11 cellular contexts compared by ENCODE assay signal in the genomic region with DNA sequence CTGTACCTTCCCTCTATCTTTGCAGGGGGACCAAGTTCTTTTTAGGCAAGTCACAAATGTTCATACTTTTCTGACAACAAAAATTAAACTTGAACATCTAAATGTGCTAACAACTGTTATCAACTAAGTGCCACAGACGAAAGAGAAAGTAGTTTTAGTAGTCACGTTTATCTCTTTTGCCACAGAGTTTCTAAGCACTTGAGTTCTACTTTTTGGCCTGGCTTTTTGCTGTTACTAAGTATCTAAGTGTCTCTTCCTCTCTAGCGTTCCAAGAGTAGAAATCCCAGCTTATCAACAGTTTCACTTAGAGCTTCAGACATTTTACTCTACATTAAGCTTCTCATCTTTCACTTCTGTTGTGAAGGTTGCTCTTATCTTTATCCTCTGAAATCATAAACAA. TPM values are rescaled to one million over a fixed set of nuclear protein-coding genes. Genes with fewer than 3 reads are reported as not detected.
A peak's percentile ranks its signal among the peaks of the same experiment; 100 is the strongest.
DNase-seq lines count a peak whose midpoint lies in the region; ATAC-seq and TF ChIP-seq lines count a peak whose summit lies in the region.
"Had no signal": no experiment of that assay in that cellular context is flagged by ENCODE, and none has a peak within 500 bp of the region (broad histone marks: within the 10 kb centered on the region; RNA-seq: fewer than 3 reads in every experiment).

No MANE protein-coding gene starts in this region.

- no peak overlapping the region; the same call in 1 of the 2 replicates for H3K4me3 ChIP-seq in GM12865 (ENCODE audit: low read depth, low read length)
- no peak overlapping the region for H3K4me3 ChIP-seq in mucosa of descending colon
- H3K4me3 ChIP-seq: esophagus muscularis mucosa had no signal

- H3K9me3 ChIP-seq in KOPT-K1 (ENCODE audit: insufficient read depth, low read length, poor library complexity, severe bottlenecking): no peaks in the 10 kb centered on the region
- no peaks in the 10 kb centered on the region for H3K9me3 ChIP-seq in mucosa of descending colon
- H3K9me3 ChIP-seq: esophagus muscularis mucosa had no signal

- peaks cover 35 to 36% of the 10 kb centered on the region in 2 donors for H3K4me1 Mint-ChIP-seq in natural killer cell
- H3K4me1 Mint-ChIP-seq: H9 had no signal

- ATAC-seq in natural killer cell (peak; percentile 54 to 72 (median 58)), mucosa of descending colon (no peak)

- intact Hi-C loops in natural killer cell (cut with micrococcal nuclease) (no loop called here), mucosa of descending colon (cut with DNase I, micrococcal nuclease) (no loop called here)

- H3K36me3 ChIP-seq in KOPT-K1 (ENCODE audit: insufficient read depth, low read length) (peaks cover 54% of the 10 kb centered on the region), mucosa of descending colon (ENCODE audit: low read depth) (no peaks in the 10 kb centered on the region)

- peak overlapping the region; percentile 51 for H3K4me3 Mint-ChIP-seq in natural killer cell
- H3K4me3 Mint-ChIP-seq: H9 had no signal

- TF ChIP-seq CTCF in GM12865 (IDR thresholded peaks at IDR 0.05; ENCODE audit: insufficient read depth, low read depth, low read length, missing control alignments) (no peak), natural killer cell (IDR thresholded peaks at IDR 0.05) (no peak), mucosa of descending colon (IDR thresholded peaks at IDR 0.05) (no peak)

- H3K36me3 Mint-ChIP-seq in natural killer cell: no peaks in the 10 kb centered on the region

- H3K27ac Mint-ChIP-seq in natural killer cell: peak overlapping the region; percentile 82

- peak overlapping the region; percentile 16 for H3K27ac ChIP-seq in KOPT-K1 (ENCODE audit: low read depth, low read length, poor library complexity, severe bottlenecking)
- H3K27ac ChIP-seq: esophagus muscularis mucosa had no signal

- no peaks in the 10 kb centered on the region for H3K9me3 Mint-ChIP-seq in natural killer cell
- H3K9me3 Mint-ChIP-seq: H9 had no signal

- DNase-seq in GM12865 (ENCODE audit: low read depth) (peak; percentile 59), amniotic epithelial cell (ENCODE audit: low read depth) (peak; percentile 34), natural killer cell (no peak), NCI-H2107 (lab: John Stamatoyannopoulos, UW) (no peak), mucosa of descending colon (no peak), UCSD-AML1 (lab: John Stamatoyannopoulos, UW; ENCODE audit: unreplicated experiment) (no peak), HCEC 1CT (no peak)
- DNase-seq: DND-41, H9 had no signal

- H3K4me1 ChIP-seq in mucosa of descending colon (ENCODE audit: low read depth): peaks cover 38% of the 10 kb centered on the region

- H3K27me3 Mint-ChIP-seq in natural killer cell (ENCODE audit: low read depth in 2 of 2): no peaks in the 10 kb centered on the region

RNA-seq across cellular contexts. Expression of gene GATAD2B, which starts 34.3 kb away (rescaled TPM):
- total RNA-seq in natural killer cell (10 to 100 TPM; 68.1 to 91.3 (median 75.5) TPM), mucosa of descending colon (10 to 100 TPM; 34.4 to 64.8 (median 36.3) TPM)

RNA-seq across cellular contexts. Expression of gene DENND4B, which starts 58.0 kb away (rescaled TPM):
- 100 to 1,000 TPM; 244 to 322 (median 291) TPM for total RNA-seq in natural killer cell
- total RNA-seq in mucosa of descending colon: 10 to 100 TPM; 44.3 to 65.6 (median 46.5) TPM

Comparison
In these comparisons a context has a peak if more than half of its experiments do, and no peak if none do; other contexts are left out.
1. DNase-seq: peak in GM12865 (single experiment) and amniotic epithelial cell (single experiment); none in natural killer cell (single experiment), NCI-H2107 (single experiment), mucosa of descending colon (0 of 3), UCSD-AML1 (single experiment) and HCEC 1CT (single experiment).